In the genomic region with DNA sequence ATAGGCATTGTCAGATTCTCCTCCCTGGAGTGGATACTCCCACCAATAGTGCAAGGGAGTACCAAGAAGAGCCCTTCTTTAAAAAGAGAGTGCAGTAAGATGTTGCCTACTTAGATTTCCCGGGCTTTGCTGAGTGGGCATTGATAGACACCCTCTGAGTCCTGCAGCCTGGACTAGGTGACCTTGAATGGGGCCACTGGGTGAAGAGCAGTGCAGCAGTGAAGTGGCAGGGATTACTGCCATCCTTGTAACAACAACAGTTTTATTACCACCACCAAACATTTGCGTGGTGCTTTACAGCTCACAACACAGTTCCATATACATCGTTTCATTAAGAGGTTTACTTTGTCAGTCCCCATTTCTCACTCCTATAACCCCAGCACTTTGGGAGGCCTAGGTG, we compare ENCODE assay signal across 17 cellular contexts. TPM values are rescaled to one million over a fixed set of nuclear protein-coding genes. Genes with fewer than 3 reads are reported as not detected.
DNase-seq lines count a peak whose midpoint lies in the region; ATAC-seq and TF ChIP-seq lines count a peak whose summit lies in the region.
"Had no signal": no experiment of that assay in that cellular context is flagged by ENCODE, and none has a peak within 500 bp of the region (broad histone marks: within the 10 kb centered on the region; RNA-seq: fewer than 3 reads in every experiment).

No MANE protein-coding gene starts in this region.

- WGBS in endodermal cell (ENCODE audit: insufficient coverage in 1 of 2, insufficient read length in 1 of 2), 2 experiments: 88 to 96% methylated on average over 3 of the region's 3 CpGs
- 38 to 54% methylated on average over 3 of the region's 3 CpGs for WGBS in aorta, 2 donors

- H3K27me3 Mint-ChIP-seq in activated naive CD8-positive, alpha-beta T cell: no peaks in the 10 kb centered on the region
- H3K27me3 Mint-ChIP-seq in activated naive CD8-positive, alpha-beta T cell treated with anti-CD3 and anti-CD28 coated beads, Interleukin-2, amount 50 U/mL, for 24 hours: peaks cover 1% of the 10 kb centered on the region
- H3K27me3 Mint-ChIP-seq in endodermal cell (ENCODE audit: insufficient read depth): no peaks in the 10 kb centered on the region
- peaks cover 10% of the 10 kb centered on the region for H3K27me3 Mint-ChIP-seq in nephron progenitor cell (ENCODE audit: low read depth, poor library complexity)
- H3K27me3 Mint-ChIP-seq: activated naive CD4-positive, alpha-beta T cell treated with anti-CD3 and anti-CD28 coated beads, Interleukin-2, amount 10 ng/mL, durations not matched to agents 7 days and 5 days had no signal

- peaks cover 3% of the 10 kb centered on the region for H3K9me3 Mint-ChIP-seq in activated naive CD8-positive, alpha-beta T cell (ENCODE audit: low read depth)
- H3K9me3 Mint-ChIP-seq in activated naive CD8-positive, alpha-beta T cell treated with anti-CD3 and anti-CD28 coated beads, Interleukin-2, amount 50 U/mL, for 24 hours: peaks cover 3% of the 10 kb centered on the region
- no peaks in the 10 kb centered on the region for H3K9me3 Mint-ChIP-seq in endodermal cell
- H3K9me3 Mint-ChIP-seq in nephron progenitor cell: no peaks in the 10 kb centered on the region

- H3K36me3 Mint-ChIP-seq in activated naive CD8-positive, alpha-beta T cell: peaks cover 3% of the 10 kb centered on the region
- peaks cover 18% of the 10 kb centered on the region for H3K36me3 Mint-ChIP-seq in activated naive CD8-positive, alpha-beta T cell treated with anti-CD3 and anti-CD28 coated beads, Interleukin-2, amount 50 U/mL, for 24 hours (ENCODE audit: low read depth)
- no peaks in the 10 kb centered on the region for H3K36me3 Mint-ChIP-seq in endodermal cell (ENCODE audit: low read depth)
- no peaks in the 10 kb centered on the region for H3K36me3 Mint-ChIP-seq in nephron progenitor cell (ENCODE audit: low read depth)

- H3K27me3 ChIP-seq in endodermal cell (ENCODE audit: control insufficient read depth, insufficient read depth, low read length, poor library complexity, severe bottlenecking) (no peaks in the 10 kb centered on the region), aorta (ENCODE audit: control insufficient read depth in 1 of 2, insufficient read depth in 2 of 2, low read length in 1 of 2) (no peaks in the 10 kb centered on the region), A673 (replicated peaks; ENCODE audit: insufficient read depth, low read depth, low read length, poor library complexity) (no peaks in the 10 kb centered on the region)
- H3K27me3 ChIP-seq: body of pancreas, left lung, pancreas had no signal

- peaks cover 3% of the 10 kb centered on the region for H3K4me1 ChIP-seq in endodermal cell (ENCODE audit: control insufficient read depth, insufficient read depth, low read length)
- peaks cover 51% of the 10 kb centered on the region for H3K4me1 ChIP-seq in mucosa of descending colon (ENCODE audit: low read depth)
- peaks cover 0 to 6% of the 10 kb centered on the region in 2 donors for H3K4me1 ChIP-seq in aorta (ENCODE audit: control insufficient read depth in 1 of 2, insufficient read depth in 2 of 2, low read length in 2 of 2)
- peaks cover 6% of the 10 kb centered on the region for H3K4me1 ChIP-seq in A673 (ENCODE audit: insufficient read depth, low read length, poor library complexity, severe bottlenecking)
- H3K4me1 ChIP-seq: body of pancreas, pancreas had no signal

- no peak for ATAC-seq in activated naive CD8-positive, alpha-beta T cell treated with anti-CD3 and anti-CD28 coated beads, Interleukin-2, amount 50 U/mL, for 24 hours
- ATAC-seq in mucosa of descending colon (peak; percentile 24), aorta (ENCODE audit: low FRiP score) (no peak), GM19035 (IDR thresholded peaks at IDR 0.05; ENCODE audit: unreplicated experiment) (no peak)
- ATAC-seq: body of pancreas, left lung, pancreas had no signal

- POLR2A ChIA-PET in A673 (lab: Charles Lee; ENCODE audit: low non-redundant PET): no interaction called here

- TF ChIP-seq CTCF in endodermal cell (conservative IDR thresholded peaks at IDR 0.05) (no peak), mucosa of descending colon (IDR thresholded peaks at IDR 0.05) (no peak), A673 (conservative IDR thresholded peaks at IDR 0.05; ENCODE audit: low read depth, low read length) (no peak), nephron progenitor cell (IDR thresholded peaks at IDR 0.05) (no peak)

- no peak for DNase-seq in activated naive CD8-positive, alpha-beta T cell treated with anti-CD3 and anti-CD28 coated beads, Interleukin-2, amount 50 U/mL, for 24 hours
- DNase-seq in endodermal cell (peak; percentile 14), mucosa of descending colon (no peak), aorta (no peak), A673 (ENCODE audit: low spot score) (no peak), nephron progenitor cell (no peak)
- DNase-seq: activated CD4-positive, alpha-beta T cell treated with anti-CD3 and anti-CD28 coated beads for 4 hours; activated naive CD4-positive, alpha-beta T cell treated with anti-CD3 and anti-CD28 coated beads, Interleukin-2, amount 10 ng/mL, durations not matched to agents 7 days and 5 days; body of pancreas; left lung; NCI-H69; pancreas; PC-9; stimulated activated CD4-positive, alpha-beta T cell treated with anti-CD3 and anti-CD28 coated beads, Interleukin-4, amount 100 ng/mL, for 4 hours had no signal

- H3K9me3 ChIP-seq in endodermal cell (ENCODE audit: control insufficient read depth, low read length): no peaks in the 10 kb centered on the region
- no peaks in the 10 kb centered on the region for H3K9me3 ChIP-seq in mucosa of descending colon
- no peaks in the 10 kb centered on the region for H3K9me3 ChIP-seq in aorta (ENCODE audit: control insufficient read depth, low read length)
- H3K9me3 ChIP-seq in A673 (ENCODE audit: low read depth, low read length, poor library complexity, severe bottlenecking): no peaks in the 10 kb centered on the region
- H3K9me3 ChIP-seq: body of pancreas, pancreas had no signal

- H3K4me3 ChIP-seq in endodermal cell (ENCODE audit: low read length) (no peak overlapping the region), mucosa of descending colon (no peak overlapping the region), aorta (ENCODE audit: low read length in 2 of 2) (no peak overlapping the region), A673 (ENCODE audit: low read depth, low read length, poor library complexity, severe bottlenecking) (no peak overlapping the region)
- H3K4me3 ChIP-seq: body of pancreas, left lung, pancreas, PC-9, skin epidermis had no signal

- H3K4me1 Mint-ChIP-seq in activated naive CD8-positive, alpha-beta T cell (ENCODE audit: low read depth): peaks cover 21% of the 10 kb centered on the region
- peaks cover 52% of the 10 kb centered on the region for H3K4me1 Mint-ChIP-seq in activated naive CD8-positive, alpha-beta T cell treated with anti-CD3 and anti-CD28 coated beads, Interleukin-2, amount 50 U/mL, for 24 hours
- H3K4me1 Mint-ChIP-seq in endodermal cell: no peaks in the 10 kb centered on the region
- peaks cover 38% of the 10 kb centered on the region for H3K4me1 Mint-ChIP-seq in nephron progenitor cell

- H3K27ac Mint-ChIP-seq in activated naive CD8-positive, alpha-beta T cell: peak overlapping the region; percentile 17
- no peak overlapping the region for H3K27ac Mint-ChIP-seq in activated naive CD8-positive, alpha-beta T cell treated with anti-CD3 and anti-CD28 coated beads, Interleukin-2, amount 50 U/mL, for 24 hours
- H3K27ac Mint-ChIP-seq in endodermal cell (no peak overlapping the region), nephron progenitor cell (no peak overlapping the region)
- H3K27ac Mint-ChIP-seq: activated naive CD4-positive, alpha-beta T cell treated with anti-CD3 and anti-CD28 coated beads, Interleukin-2, amount 10 ng/mL, durations not matched to agents 7 days and 5 days had no signal

- H3K9ac ChIP-seq in endodermal cell (ENCODE audit: extremely low read depth, low read length, poor library complexity, severe bottlenecking): no peak overlapping the region

- intact Hi-C loops in mucosa of descending colon (cut with DNase I, micrococcal nuclease): no loop called here
- intact Hi-C loops in aorta (cut with DNase I): no loop called here
- intact Hi-C loops in A673 (cut with micrococcal nuclease; ENCODE audit: unreplicated experiment): no loop called here

- no peak overlapping the region for H3K4me3 Mint-ChIP-seq in activated naive CD8-positive, alpha-beta T cell
- no peak overlapping the region for H3K4me3 Mint-ChIP-seq in activated naive CD8-positive, alpha-beta T cell treated with anti-CD3 and anti-CD28 coated beads, Interleukin-2, amount 50 U/mL, for 24 hours
- H3K4me3 Mint-ChIP-seq in endodermal cell: no peak overlapping the region
- no peak overlapping the region for H3K4me3 Mint-ChIP-seq in nephron progenitor cell
- H3K4me3 Mint-ChIP-seq: activated naive CD4-positive, alpha-beta T cell treated with anti-CD3 and anti-CD28 coated beads, Interleukin-2, amount 10 ng/mL, durations not matched to agents 7 days and 5 days had no signal

- CTCF ChIA-PET in A673 (lab: Charles Lee): no interaction called here

- BruUV-seq in A673 (replicated peaks; lab: Mats Ljungman, UMichigan): no TSS peak

- H3K27ac ChIP-seq in endodermal cell (ENCODE audit: low read depth, low read length) (no peak overlapping the region), aorta (ENCODE audit: low read depth in 1 of 2, low read length in 2 of 2) (peak overlapping the region; percentile 11 to 88), A673 (ENCODE audit: low read depth, low read length, poor library complexity, severe bottlenecking) (no peak overlapping the region)
- H3K27ac ChIP-seq: body of pancreas, left lung, pancreas had no signal

- no peaks in the 10 kb centered on the region for H3K36me3 ChIP-seq in endodermal cell (ENCODE audit: control insufficient read depth, insufficient read depth, low read length)
- H3K36me3 ChIP-seq in mucosa of descending colon (ENCODE audit: low read depth): no peaks in the 10 kb centered on the region
- peaks cover 2 to 4% of the 10 kb centered on the region in 2 donors for H3K36me3 ChIP-seq in aorta (ENCODE audit: control insufficient read depth in 1 of 2, insufficient read depth in 2 of 2, low read length in 1 of 2)
- H3K36me3 ChIP-seq in A673 (ENCODE audit: insufficient read depth, low read length, poor library complexity, severe bottlenecking): no peaks in the 10 kb centered on the region
- H3K36me3 ChIP-seq: pancreas had no signal

RNA-seq across cellular contexts. Expression of a gene that starts 59.4 kb away (rescaled TPM):
- total RNA-seq in endodermal cell (1 to 10 TPM; 1.5 to 1.9 TPM), mucosa of descending colon (100 to 1,000 TPM; 263 to 384 (median 312) TPM), aorta (100 to 1,000 TPM; 315 to 605 TPM), A673 (2021) (0.44 and 1.1 TPM in 2 replicates)
- 2.2 TPM for polyA plus RNA-seq in endodermal cell (2013, experiment 1 of 2)
- polyA plus RNA-seq in endodermal cell (2013, experiment 2 of 2): 3.8 TPM
- 100 to 1,000 TPM in 1 of 2 donors, 10 to 100 TPM in 1; 87.7 to 245 TPM for polyA plus RNA-seq in aorta

Comparison
In these comparisons a context has a peak if more than half of its experiments do, and no peak if none do; other contexts are left out.
1. H3K27ac ChIP-seq: peak in aorta (2 of 2); none in endodermal cell (single experiment) and A673 (single experiment).
2. RNA of a gene that starts 59.4 kb away (total RNA-seq): 315 to 605 TPM in aorta and 263 to 384 TPM in mucosa of descending colon; 1.5 to 1.9 TPM in endodermal cell and 0.44 to 1.1 TPM in A673; every median in the first group is over 10 times any median in the second.